Comparison of ENCODE assay signal across 8 cellular contexts in the genomic region with DNA sequence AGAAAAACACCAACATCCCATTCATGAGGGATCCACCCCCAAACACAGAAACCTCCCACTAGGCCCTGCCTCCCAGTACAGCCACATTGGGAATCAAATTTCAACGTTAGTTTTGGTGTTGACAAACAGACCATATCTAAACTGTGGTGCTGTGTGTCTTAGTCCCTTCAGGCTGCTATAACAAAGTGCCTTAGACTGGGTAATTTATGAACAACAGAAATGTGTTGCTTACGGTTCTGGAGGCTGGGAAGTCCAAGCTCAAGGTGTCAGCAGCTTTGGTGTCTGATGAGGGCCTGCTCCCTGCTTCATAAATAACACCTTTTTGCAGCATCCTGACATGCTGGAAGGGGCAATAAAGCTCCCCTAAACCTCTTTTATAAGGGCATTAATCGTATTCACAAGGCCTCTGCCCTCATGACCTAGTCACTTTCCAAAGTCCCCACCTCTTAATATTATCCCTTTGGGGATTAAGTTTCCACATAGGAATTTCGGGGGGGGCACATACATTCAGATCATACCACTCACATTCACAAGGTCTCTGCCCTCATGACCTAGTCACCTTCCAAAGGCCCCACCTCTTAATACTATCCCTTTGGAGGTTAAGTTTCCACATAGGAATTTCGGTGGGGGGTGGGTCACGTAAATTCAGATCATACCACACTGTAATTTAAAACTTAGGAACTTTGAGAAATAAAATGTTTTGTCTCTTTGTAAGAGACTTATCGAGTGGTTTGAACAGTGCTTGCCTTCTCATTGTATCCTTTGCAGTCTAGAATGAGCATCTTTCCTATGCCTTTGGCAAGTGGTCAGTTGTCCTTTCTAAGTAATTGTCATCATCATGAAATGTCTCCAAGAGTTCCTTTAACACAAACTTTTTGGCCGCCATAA. TPM values are rescaled to one million over a fixed set of nuclear protein-coding genes. Genes with fewer than 3 reads are reported as not detected.
A peak's percentile ranks its signal among the peaks of the same experiment; 100 is the strongest.
DNase-seq lines count a peak whose midpoint lies in the region; ATAC-seq and TF ChIP-seq lines count a peak whose summit lies in the region.

No MANE protein-coding gene starts in this region.

- intact Hi-C loops in left ventricle myocardium inferior (cut with micrococcal nuclease), result no loop called here
- intact Hi-C loops in Right ventricle myocardium superior (cut with DNase I), result no loop called here

- no peak overlapping the region for H3K4me3 ChIP-seq in left ventricle myocardium inferior
- H3K4me3 ChIP-seq in cardiac fibroblast (replicated peaks in 1 of 2; ENCODE audit: low read depth in 2 of 2, low read length in 2 of 2), result no peak overlapping the region
- no peak overlapping the region for H3K4me3 ChIP-seq in mesodermal cell (ENCODE audit: extremely low read depth, insufficient read depth, low read length, poor library complexity, severe bottlenecking)

- ATAC-seq in Right ventricle myocardium superior (ENCODE audit: poor library complexity) (no peak), GM18868 (IDR thresholded peaks at IDR 0.05; ENCODE audit: unreplicated experiment) (no peak)

- H3K27ac ChIP-seq in left ventricle myocardium inferior (replicated peaks) (peak overlapping the region; percentile 66), mesodermal cell (ENCODE audit: low read depth, low read length, severe bottlenecking) (peak overlapping the region; percentile 99)

- H3K4me1 ChIP-seq in left ventricle myocardium inferior, result peaks cover 34% of the 10 kb centered on the region
- H3K4me1 ChIP-seq in mesodermal cell (ENCODE audit: control insufficient read depth, insufficient read depth, low read length, poor library complexity, severe bottlenecking), result peaks cover 12% of the 10 kb centered on the region

- TF ChIP-seq CTCF in left ventricle myocardium inferior (IDR thresholded peaks at IDR 0.05; ENCODE audit: borderline replicate concordance) (no peak), cardiac fibroblast (IDR thresholded peaks at IDR 0.05; ENCODE audit: low read depth, low read length) (no peak)

- H3K36me3 ChIP-seq in left ventricle myocardium inferior (peaks cover 45% of the 10 kb centered on the region), mesodermal cell (ENCODE audit: control insufficient read depth, insufficient read depth, low read length) (peaks cover 72% of the 10 kb centered on the region)

- no peaks in the 10 kb centered on the region for H3K27me3 ChIP-seq in left ventricle myocardium inferior (ENCODE audit: low read depth)

- DNase-seq in left ventricle myocardium inferior (no peak), Right ventricle myocardium superior (no peak), cardiac fibroblast (ENCODE audit: low read depth in 2 of 2) (peak; percentile 44 to 45), globus pallidus (ENCODE audit: low spot score) (no peak), AML-193 (lab: John Stamatoyannopoulos, UW) (no peak)
- no peak for DNase-seq in activated CD4-positive, alpha-beta T cell treated with anti-CD3 and anti-CD28 coated beads, Interleukin-2, amount 50 U/mL, for 1 hour

- WGBS in mesodermal cell (ENCODE audit: insufficient coverage in 2 of 2), 2 experiments, result 92 to 95% methylated on average over 3 to 6 of the region's 8 CpGs

- H3K9me3 ChIP-seq in left ventricle myocardium inferior (replicated peaks), result no peaks in the 10 kb centered on the region
- peaks cover 9% of the 10 kb centered on the region for H3K9me3 ChIP-seq in mesodermal cell (ENCODE audit: control insufficient read depth, low read length)

RNA-seq across cellular contexts. Expression of a gene that starts 27.6 kb away (rescaled TPM):
- 17.7 TPM for total RNA-seq in left ventricle myocardium inferior
- 13.7 TPM for total RNA-seq in Right ventricle myocardium superior
- 17.5 TPM for polyA plus RNA-seq in mesodermal cell (2013, experiment 1 of 2)
- 16.0 TPM for polyA plus RNA-seq in mesodermal cell (2013, experiment 2 of 2)

RNA-seq across cellular contexts. Expression of a gene that starts 32.6 kb away (rescaled TPM):
- total RNA-seq in left ventricle myocardium inferior (5.2 TPM), Right ventricle myocardium superior (6.5 TPM)
- 49.9 TPM for polyA plus RNA-seq in mesodermal cell (2013, experiment 1 of 2)
- polyA plus RNA-seq in mesodermal cell (2013, experiment 2 of 2), result 49.6 TPM

Comparison
In these comparisons a context has a peak if more than half of its experiments do, and no peak if none do; other contexts are left out.
1. DNase-seq: peak in cardiac fibroblast (2 of 2); none in left ventricle myocardium inferior (single experiment), Right ventricle myocardium superior (single experiment), activated CD4-positive, alpha-beta T cell treated with anti-CD3 and anti-CD28 coated beads, Interleukin-2, amount 50 U/mL, for 1 hour (single experiment), globus pallidus (single experiment) and AML-193 (0 of 2).